In the genomic region with DNA sequence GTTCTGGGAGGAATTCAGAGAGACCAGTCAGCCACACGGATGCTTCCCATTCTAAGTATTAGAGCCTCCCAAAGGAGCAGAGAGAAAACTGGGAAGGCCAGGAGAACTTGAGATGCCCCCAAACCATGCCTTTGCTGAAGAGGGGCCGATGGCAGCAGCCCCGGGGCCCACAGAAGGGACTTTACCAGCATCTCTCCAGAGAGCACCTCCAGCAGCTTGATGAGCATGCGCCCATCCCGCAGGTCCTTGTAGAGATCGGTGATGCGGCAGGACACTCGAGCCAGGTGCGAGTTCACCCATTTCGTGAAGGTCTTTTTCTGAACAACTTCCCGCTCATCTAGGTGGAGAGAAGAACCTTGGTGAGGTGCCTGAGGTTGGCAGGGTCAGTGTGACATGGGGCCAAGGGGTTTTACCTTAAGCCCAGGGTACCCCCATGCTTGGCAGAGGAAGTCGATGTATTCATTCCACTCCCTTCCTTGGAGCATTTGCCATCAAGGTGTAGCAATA, we compare ENCODE assay signal across 12 cellular contexts.
DNase-seq lines count a peak whose midpoint lies in the region; ATAC-seq and TF ChIP-seq lines count a peak whose summit lies in the region.
"Had no signal": no experiment of that assay in that cellular context is flagged by ENCODE, and none has a peak within 500 bp of the region (broad histone marks: within the 10 kb centered on the region; RNA-seq: fewer than 3 reads in every experiment).

No MANE protein-coding gene starts in this region.

- no TSS peak for BruUV-seq in IMR-90 (replicated peaks; lab: Mats Ljungman, UMichigan)

- CTCF ChIA-PET in IMR-90 (lab: Yijun Ruan, JAX): no interaction called here

- no peak overlapping the region for H2BK12ac ChIP-seq in mesenchymal stem cell (ENCODE audit: low read length in 2 of 2)

- no peak for DNase-seq in IMR-90
- no peak for DNase-seq in RWPE2 (ENCODE audit: low spot score)
- no peak for DNase-seq in mesenchymal stem cell
- peak; percentile 46 for DNase-seq in upper lobe of right lung
- no peak for DNase-seq in NOMO-1 (lab: John Stamatoyannopoulos, UW; ENCODE audit: unreplicated experiment in 2 of 2)
- DNase-seq in NCI-H1694 treated with DMSO at 0.1 percent for 48 hours (lab: John Stamatoyannopoulos, UW): no peak
- no peak for DNase-seq in thyroid gland
- DNase-seq: CD8-positive, alpha-beta T cell; COR-L47; DMS79 treated with DMSO at 0.1 percent for 48 hours; EL; GM23248 had no signal

- H3K27me3 ChIP-seq in IMR-90 (ENCODE audit: control insufficient read depth, insufficient read depth, low read length): no peaks in the 10 kb centered on the region
- no peaks in the 10 kb centered on the region for H3K27me3 ChIP-seq in RWPE2 (ENCODE audit: insufficient read depth, poor library complexity, severe bottlenecking)
- H3K27me3 ChIP-seq in mesenchymal stem cell (ENCODE audit: control insufficient read depth in 1 of 2, insufficient read depth in 1 of 2, low read length in 2 of 2): no peaks in the 10 kb centered on the region
- no peaks in the 10 kb centered on the region for H3K27me3 ChIP-seq in upper lobe of right lung
- H3K27me3 ChIP-seq in thyroid gland: no peaks in the 10 kb centered on the region

- peak overlapping the region; percentile 86; the same call in 1 of the 3 replicates for H2BK15ac ChIP-seq in IMR-90 (ENCODE audit: low read depth, low read length)
- H2BK15ac ChIP-seq in mesenchymal stem cell (ENCODE audit: low read depth, poor library complexity, severe bottlenecking): no peak overlapping the region

- H4K20me1 ChIP-seq in IMR-90 (ENCODE audit: insufficient read depth, low read length): no peaks in the 10 kb centered on the region

- H4K91ac ChIP-seq in IMR-90 (ENCODE audit: insufficient read depth, low read depth, low read length) (peak overlapping the region; percentile 79), mesenchymal stem cell (ENCODE audit: low read length) (no peak overlapping the region)

- H2AK5ac ChIP-seq in IMR-90 (ENCODE audit: low read depth, low read length) (peak overlapping the region; percentile 96), mesenchymal stem cell (ENCODE audit: low read length, severe bottlenecking) (peak overlapping the region; percentile 36)

- TF ChIP-seq POLR2A in IMR-90 (IDR thresholded peaks at IDR 0.05; ENCODE audit: low read depth, low read length) (no peak), thyroid gland (IDR thresholded peaks at IDR 0.05) (no peak)

- H4K8ac ChIP-seq in IMR-90 (ENCODE audit: low read depth in 2 of 2, low read length in 2 of 2) (peak overlapping the region in 1 of 2 experiments; percentile 53; a peak in 1 of 4 replicates), mesenchymal stem cell (ENCODE audit: low read length) (no peak overlapping the region)

- TF ChIP-seq RAD21 in IMR-90 (IDR thresholded peaks at IDR 0.05; ENCODE audit: low read length): no peak

- H3K14ac ChIP-seq in IMR-90 (replicated peaks; ENCODE audit: low read depth, low read length) (peak overlapping the region; percentile 55; the same call in 1 of the 2 replicates), mesenchymal stem cell (ENCODE audit: low read length in 2 of 2) (no peak overlapping the region)

- peak overlapping the region; percentile 61 for H2AK9ac ChIP-seq in IMR-90 (replicated peaks; ENCODE audit: low read depth, low read length, poor library complexity)

- POLR2A ChIA-PET in IMR-90 (lab: Charles Lee; ENCODE audit: unreplicated experiment): no interaction called here

- H3K79me1 ChIP-seq in IMR-90 (ENCODE audit: low read depth in 1 of 2, low read length in 2 of 2): no peaks in the 10 kb centered on the region
- H3K79me1 ChIP-seq in mesenchymal stem cell (replicated peaks; ENCODE audit: low read length, poor library complexity, severe bottlenecking): no peaks in the 10 kb centered on the region

- WGBS in IMR-90 (ENCODE audit: extremely low coverage in 2 of 2, insufficient read length in 1 of 2), 2 experiments: 75% methylated on average over 4 of the region's 12 CpGs; no CpG with 5 or more reads in 1 of the 2 experiments
- WGBS in mesenchymal stem cell: 94% methylated on average over 12 of the region's 12 CpGs
- WGBS in thyroid gland, 2 donors: 90 to 93% methylated on average over 12 of the region's 12 CpGs

- H3K9me3 ChIP-seq in IMR-90 (ENCODE audit: control insufficient read depth, insufficient read depth, low read length): no peaks in the 10 kb centered on the region
- no peaks in the 10 kb centered on the region for H3K9me3 ChIP-seq in RWPE2 (ENCODE audit: severe bottlenecking)
- H3K9me3 ChIP-seq in mesenchymal stem cell (ENCODE audit: control insufficient read depth, low read length): no peaks in the 10 kb centered on the region
- no peaks in the 10 kb centered on the region for H3K9me3 ChIP-seq in upper lobe of right lung
- no peaks in the 10 kb centered on the region for H3K9me3 ChIP-seq in thyroid gland

- H3K36me3 ChIP-seq in IMR-90 (ENCODE audit: control insufficient read depth, insufficient read depth, low read length): no peaks in the 10 kb centered on the region
- H3K36me3 ChIP-seq in RWPE2 (ENCODE audit: low read depth): no peaks in the 10 kb centered on the region
- H3K36me3 ChIP-seq in mesenchymal stem cell (ENCODE audit: control insufficient read depth in 1 of 2, insufficient read depth in 2 of 2, low read depth in 1 of 2, low read length in 2 of 2): no peaks in the 10 kb centered on the region
- H3K36me3 ChIP-seq in upper lobe of right lung: no peaks in the 10 kb centered on the region
- H3K36me3 ChIP-seq in thyroid gland: no peaks in the 10 kb centered on the region

- no peak for ATAC-seq in IMR-90 (ENCODE audit: low read depth)
- ATAC-seq in RWPE2 (ENCODE audit: low read depth): no peak
- no peak for ATAC-seq in upper lobe of right lung
- ATAC-seq: CD8-positive, alpha-beta T cell had no signal

- no peak overlapping the region for H3K18ac ChIP-seq in IMR-90 (ENCODE audit: low read depth, low read length)
- no peak overlapping the region for H3K18ac ChIP-seq in mesenchymal stem cell (ENCODE audit: low read depth in 1 of 2, low read length in 2 of 2)

- intact Hi-C loops in IMR-90 (cut with micrococcal nuclease) (no loop called here), upper lobe of right lung (cut with DNase I) (no loop called here), thyroid gland (cut with DNase I) (no loop called here)

- no peak overlapping the region for H3K56ac ChIP-seq in IMR-90 (ENCODE audit: extremely low read depth, insufficient read depth, low read length)

- H2BK120ac ChIP-seq in IMR-90 (ENCODE audit: low read depth, low read length) (peak overlapping the region; percentile 82), mesenchymal stem cell (ENCODE audit: low read depth, low read length) (no peak overlapping the region)

- peaks cover 18% of the 10 kb centered on the region for H3K4me1 ChIP-seq in IMR-90 (ENCODE audit: control insufficient read depth, insufficient read depth, low read length)
- peaks cover 21% of the 10 kb centered on the region for H3K4me1 ChIP-seq in RWPE2 (ENCODE audit: insufficient read depth, poor library complexity, severe bottlenecking)
- H3K4me1 ChIP-seq in mesenchymal stem cell (ENCODE audit: control insufficient read depth, insufficient read depth, low read depth, low read length): peaks cover 11% of the 10 kb centered on the region
- peaks cover 11% of the 10 kb centered on the region for H3K4me1 ChIP-seq in upper lobe of right lung
- no peaks in the 10 kb centered on the region for H3K4me1 ChIP-seq in thyroid gland

- no peak overlapping the region for H4K5ac ChIP-seq in IMR-90 (ENCODE audit: low read depth, low read length)

- peak overlapping the region; percentile 67 for H2AFZ ChIP-seq in IMR-90 (replicated peaks; ENCODE audit: low read length, poor library complexity)
- no peak overlapping the region for H2AFZ ChIP-seq in mesenchymal stem cell (ENCODE audit: low read depth, low read length)

- no peak overlapping the region for H3K4me2 ChIP-seq in IMR-90 (ENCODE audit: low read depth, low read length)
- H3K4me2 ChIP-seq in mesenchymal stem cell (ENCODE audit: low read length, poor library complexity, severe bottlenecking): no peak overlapping the region

- no peak for TF ChIP-seq CTCF in IMR-90 (conservative IDR thresholded peaks at IDR 0.05; ENCODE audit: low read depth, low read length)
- TF ChIP-seq CTCF in RWPE2 (IDR thresholded peaks at IDR 0.05; ENCODE audit: poor library complexity, severe bottlenecking): no peak
- TF ChIP-seq CTCF in upper lobe of right lung (IDR thresholded peaks at IDR 0.05): no peak
- TF ChIP-seq CTCF in thyroid gland (IDR thresholded peaks at IDR 0.05): no peak

- H3K4ac ChIP-seq in IMR-90 (ENCODE audit: low read depth, low read length): peak overlapping the region; percentile 90
- H3K4ac ChIP-seq in mesenchymal stem cell (ENCODE audit: low read depth in 1 of 2, low read length in 2 of 2): no peak overlapping the region

- H3K4me3 ChIP-seq in IMR-90 (ENCODE audit: insufficient read depth, low read depth, low read length) (no peak overlapping the region), RWPE2 (ENCODE audit: severe bottlenecking) (no peak overlapping the region), mesenchymal stem cell (ENCODE audit: insufficient read depth in 1 of 2, low read depth in 1 of 2, low read length in 2 of 2) (no peak overlapping the region), upper lobe of right lung (no peak overlapping the region), thyroid gland (replicated peaks in 1 of 3) (no peak overlapping the region)
- H3K4me3 ChIP-seq: GM23248 had no signal

- H2BK20ac ChIP-seq in IMR-90 (ENCODE audit: low read depth, low read length): peak overlapping the region; percentile 87; the same call in 1 of the 2 replicates

- dilution Hi-C loops in IMR-90 (cut with HindIII; ENCODE audit: low sequenced_read_pairs, unreplicated experiment): no loop called here

- no peak overlapping the region for H2BK5ac ChIP-seq in IMR-90 (ENCODE audit: low read depth, low read length, poor library complexity, severe bottlenecking)
- H2BK5ac ChIP-seq in mesenchymal stem cell (ENCODE audit: low read depth, low read length, poor library complexity, severe bottlenecking): no peak overlapping the region

- no peak overlapping the region for H3K9ac ChIP-seq in IMR-90 (ENCODE audit: low read depth, low read length)
- no peak overlapping the region for H3K9ac ChIP-seq in mesenchymal stem cell (ENCODE audit: low read length)
- H3K9ac ChIP-seq: GM23248 had no signal

- in situ Hi-C loops in IMR-90 (cut with MboI; ENCODE audit: low sequenced_read_pairs): no loop called here

- H3K27ac ChIP-seq in IMR-90 (ENCODE audit: insufficient read depth, low read length): no peak overlapping the region
- H3K27ac ChIP-seq in RWPE2 (ENCODE audit: poor library complexity, severe bottlenecking): peak overlapping the region; percentile 98
- no peak overlapping the region for H3K27ac ChIP-seq in mesenchymal stem cell (ENCODE audit: low read length, poor library complexity, severe bottlenecking)
- H3K27ac ChIP-seq in upper lobe of right lung: no peak overlapping the region
- H3K27ac ChIP-seq in thyroid gland: no peak overlapping the region

- peaks cover 23% of the 10 kb centered on the region for H3K9me1 ChIP-seq in IMR-90 (ENCODE audit: insufficient read depth, low read length)

- peak overlapping the region; percentile 82; the same call in 1 of the 2 replicates for H3K23ac ChIP-seq in IMR-90 (ENCODE audit: low read depth, low read length)
- H3K23ac ChIP-seq in mesenchymal stem cell (ENCODE audit: low read length in 2 of 2): no peak overlapping the region

TF ChIP-seq in IMR-90, 13 proteins besides CTCF, POLR2A, EP300 and RAD21 (continues in another document):
- no peak for TF ChIP-seq MAZ (IDR thresholded peaks at IDR 0.05; ENCODE audit: borderline replicate concordance, low read depth, low read length)
